ENCODE assay signal across 1 cellular context in genomic region chr21:45529785-45530422, GRCh38.
TF ChIP-seq lines count a peak whose summit lies in the region.

No MANE protein-coding gene starts in this region.

TF ChIP-seq in HepG2, 621 proteins besides CTCF, POLR2A, EP300 and RAD21 (continued from another document):
- TF ChIP-seq ZNF646 (CRISPR knock-in tag; IDR thresholded peaks at IDR 0.05), result peak; percentile 91; the same call in 1 of the 2 replicates
- TF ChIP-seq SETDB1 (CRISPR knock-in tag; IDR thresholded peaks at IDR 0.05; ENCODE audit: borderline replicate concordance), result no peak
- TF ChIP-seq HMG20B (CRISPR knock-in tag; conservative IDR thresholded peaks at IDR 0.05), result no peak
- TF ChIP-seq TSC22D2 (CRISPR knock-in tag; IDR thresholded peaks at IDR 0.05; ENCODE audit: borderline replicate concordance), result no peak
- TF ChIP-seq TP53 (CRISPR knock-in tag; conservative IDR thresholded peaks at IDR 0.05), result no peak
- no peak for TF ChIP-seq ZBTB40 (IDR thresholded peaks at IDR 0.05)
- peak; percentile 51; the same call in 1 of the 2 replicates for TF ChIP-seq ZBTB40 (CRISPR knock-in tag; IDR thresholded peaks at IDR 0.05)
- peak; percentile 86 for TF ChIP-seq MNT (IDR thresholded peaks at IDR 0.05)
- TF ChIP-seq TBL1XR1 (IDR thresholded peaks at IDR 0.05; ENCODE audit: borderline replicate concordance, low read length, partially characterized antibody), result no peak
- TF ChIP-seq ZNF792 (CRISPR knock-in tag; IDR thresholded peaks at IDR 0.05), result no peak
- no peak; the same call in 1 of the 2 replicates for TF ChIP-seq NRL (CRISPR knock-in tag; IDR thresholded peaks at IDR 0.05; ENCODE audit: borderline replicate concordance)
- no peak for TF ChIP-seq ZNF710 (CRISPR knock-in tag; IDR thresholded peaks at IDR 0.05; ENCODE audit: borderline replicate concordance)
- TF ChIP-seq ZNF652 (CRISPR knock-in tag; IDR thresholded peaks at IDR 0.05; ENCODE audit: borderline replicate concordance, low read depth), result no peak
- TF ChIP-seq DDIT3 (CRISPR knock-in tag; IDR thresholded peaks at IDR 0.05), result no peak
- TF ChIP-seq ZBTB39 (CRISPR knock-in tag; IDR thresholded peaks at IDR 0.05), result no peak
- no peak for TF ChIP-seq ZNF83 (CRISPR knock-in tag; IDR thresholded peaks at IDR 0.05; ENCODE audit: borderline replicate concordance)
- TF ChIP-seq ZNF670 (CRISPR knock-in tag; IDR thresholded peaks at IDR 0.05; ENCODE audit: borderline replicate concordance), result no peak
- no peak for TF ChIP-seq RXRA (CRISPR knock-in tag; IDR thresholded peaks at IDR 0.05)
- no peak for TF ChIP-seq KDM6A (CRISPR knock-in tag; IDR thresholded peaks at IDR 0.05; ENCODE audit: low read depth)
- no peak for TF ChIP-seq NFIB (CRISPR knock-in tag; IDR thresholded peaks at IDR 0.05; ENCODE audit: borderline replicate concordance)
- TF ChIP-seq SCMH1 (CRISPR knock-in tag; IDR thresholded peaks at IDR 0.05; ENCODE audit: borderline replicate concordance), result no peak
- TF ChIP-seq ZNF839 (CRISPR knock-in tag; IDR thresholded peaks at IDR 0.05; ENCODE audit: borderline replicate concordance), result no peak
- no peak for TF ChIP-seq ZNF496 (CRISPR knock-in tag; IDR thresholded peaks at IDR 0.05; ENCODE audit: insufficient replicate concordance)
- no peak for TF ChIP-seq ZNF235 (CRISPR knock-in tag; IDR thresholded peaks at IDR 0.05; ENCODE audit: borderline replicate concordance)
- TF ChIP-seq ZNF891 (CRISPR knock-in tag; IDR thresholded peaks at IDR 0.05), result peak; percentile 76; the same call in 1 of the 2 replicates
- TF ChIP-seq CENPBD1 (CRISPR knock-in tag; IDR thresholded peaks at IDR 0.05; ENCODE audit: borderline replicate concordance, low read depth), result no peak
- TF ChIP-seq ZNF441 (CRISPR knock-in tag; IDR thresholded peaks at IDR 0.05; ENCODE audit: borderline replicate concordance), result no peak
- TF ChIP-seq GZF1 (CRISPR knock-in tag; IDR thresholded peaks at IDR 0.05), result no peak
- no peak for TF ChIP-seq GFI1 (CRISPR knock-in tag; IDR thresholded peaks at IDR 0.05; ENCODE audit: borderline replicate concordance)
TF ChIP-seq in HepG2: peak in this region for 11.
